In the genomic region with DNA sequence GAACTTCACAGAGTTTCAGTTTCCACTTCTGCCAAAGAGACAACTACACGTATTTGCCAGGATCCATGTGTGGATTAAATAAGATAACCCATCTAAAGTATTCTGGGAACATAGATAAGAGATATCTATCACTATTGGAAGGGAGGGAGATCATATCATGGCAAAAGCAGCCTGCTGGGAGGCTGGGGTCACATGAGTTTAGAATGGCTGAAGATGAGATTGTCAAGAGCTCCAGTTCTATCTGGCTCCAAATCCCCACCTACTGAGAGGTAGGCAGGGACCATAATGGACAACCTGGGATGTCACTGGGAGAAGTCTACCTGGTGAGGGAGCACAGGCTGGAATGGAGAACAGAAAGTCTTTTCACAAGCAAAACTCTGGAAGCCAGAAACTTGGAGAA, we compare ENCODE assay signal across 11 cellular contexts.
"Had no signal": no experiment of that assay in that cellular context is flagged by ENCODE, and none has a peak within 500 bp of the region (broad histone marks: within the 10 kb centered on the region; RNA-seq: fewer than 3 reads in every experiment).

No MANE protein-coding gene starts in this region.

- H3K4me1 Mint-ChIP-seq: GM23338, H9 had no signal

- FAIRE-seq: H1, H54 had no signal

- H3K27ac Mint-ChIP-seq: GM23338, H9, HFFc6 had no signal

- H3K9ac ChIP-seq: GM23248 had no signal

- H3K9me3 Mint-ChIP-seq: GM23338, H9, HFFc6 had no signal

- H3K4me2 ChIP-seq: GM23338 had no signal

- H3K36me3 ChIP-seq: HAP-1 had no signal

- DNase-seq: GM23248, GOT3, H7, H9, HCEC 1CT, HFFc6 had no signal

- H3K4me1 ChIP-seq: HAP-1 had no signal

- ATAC-seq: GM23338, HCT116 had no signal

- H3K4me3 ChIP-seq: GM23248, GM23338, HAP-1 had no signal

- H3K27ac ChIP-seq: GM23248 had no signal

- H3K4me3 Mint-ChIP-seq: GM23338, H9, HFFc6 had no signal
